In genomic region chr4:14115106-14115505, GRCh38 we compare ENCODE assay signal across 19 cellular contexts.
"Had no signal": no experiment of that assay in that cellular context is flagged by ENCODE, and none has a peak within 500 bp of the region (broad histone marks: within the 10 kb centered on the region; RNA-seq: fewer than 3 reads in every experiment).

No MANE protein-coding gene starts in this region.

- H3K36me3 ChIP-seq: brain microvascular endothelial cell, thyroid gland, vagina had no signal

- H3K9me3 ChIP-seq: mucosa of descending colon, thyroid gland, vagina had no signal

- ATAC-seq: activated CD4-positive, CD25-positive, alpha-beta regulatory T cell treated with anti-CD3 and anti-CD28 coated beads, Interleukin-2, amount 50 U/mL, for 24 hours; activated CD8-positive, alpha-beta T cell treated with anti-CD3 and anti-CD28 coated beads, Interleukin-2, amount 10 ng/mL, durations not matched to agents 7 days and 5 days; foreskin keratinocyte; left ventricle myocardium superior; mucosa of descending colon; naive thymus-derived CD4-positive, alpha-beta T cell; sciatic nerve had no signal

- H3K4me3 ChIP-seq: dorsolateral prefrontal cortex, mucosa of descending colon, thyroid gland, vagina had no signal

- H3K4me1 ChIP-seq: foreskin keratinocyte, thyroid gland, vagina had no signal

- DNase-seq: activated CD4-positive, alpha-beta T cell treated with anti-CD3 and anti-CD28 coated beads, Interleukin-2, amount 10 ng/mL, durations not matched to agents 7 days and 5 days; activated CD8-positive, alpha-beta T cell treated with anti-CD3 and anti-CD28 coated beads, Interleukin-2, amount 10 ng/mL, durations not matched to agents 7 days and 5 days; activated naive CD4-positive, alpha-beta T cell treated with anti-CD3 and anti-CD28 coated beads for 36 hours; activated T-cell treated with anti-CD3 and anti-CD28 coated beads, Interleukin-2, amount 50 U/mL, for 24 hours; anterior cingulate cortex; brain microvascular endothelial cell; central memory CD4-positive, alpha-beta T cell; dorsolateral prefrontal cortex; foreskin keratinocyte; left ventricle myocardium superior; mucosa of descending colon; naive thymus-derived CD4-positive, alpha-beta T cell; stimulated activated naive CD4-positive, alpha-beta T cell treated with Interleukin-2 at 50 U/mL for 16 hours; T-helper 1 cell; T-helper 9 cell; thyroid gland had no signal

- H3K27me3 ChIP-seq: brain microvascular endothelial cell, dorsolateral prefrontal cortex, thyroid gland, vagina had no signal
